Comparison of ENCODE assay signal across 8 cellular contexts in genomic region chr19:50329146-50329925, GRCh38. TPM values are rescaled to one million over a fixed set of nuclear protein-coding genes. Genes with fewer than 3 reads are reported as not detected.
DNase-seq lines count a peak whose midpoint lies in the region; ATAC-seq and TF ChIP-seq lines count a peak whose summit lies in the region.

Gene KCNC3 (minus strand): TSS chr19:50329377. CDS start chr19:50329082, 295 bp downstream.

- H3K4me3 Mint-ChIP-seq in IgD-negative memory B cell (peak within 1 kb of the TSS; percentile 84 to 95 (median 90)), neural progenitor cell (peak within 1 kb of the TSS; percentile 94)

- in situ Hi-C loops in Caki2 (cut with HindIII; ENCODE audit: low pct_unique_long_range_greater_than_20kb, low sequenced_read_pairs): no loop called here

- intact Hi-C loops in stomach (cut with DNase I; ENCODE audit: low total_unique reads): no loop called here

- no peak for TF ChIP-seq POLR2A in stomach (IDR thresholded peaks at IDR 0.05)

- WGBS in stomach, 5 donors: 0 to 3% (median 2%) methylated on average over 40 to 43 of the region's 43 CpGs

- H3K9me3 Mint-ChIP-seq in IgD-negative memory B cell (peaks cover 0 to 4% (median 0%) of the 10 kb centered on the region in 3 donors), neural progenitor cell (peaks cover 3% of the 10 kb centered on the region)

- peaks cover 16% of the 10 kb centered on the region for H3K79me2 ChIP-seq in neural progenitor cell (ENCODE audit: low read depth)

- peaks cover 42% of the 10 kb centered on the region for H3F3A ChIP-seq in neural progenitor cell (ENCODE audit: low read depth)

- ATAC-seq in GM21423 (IDR thresholded peaks at IDR 0.05; ENCODE audit: unreplicated experiment) (peak; percentile 44), foreskin keratinocyte (peak; percentile 58)

- peaks cover 44% of the 10 kb centered on the region for H4K20me1 ChIP-seq in neural progenitor cell (ENCODE audit: low read depth)

- H3K9ac ChIP-seq in neural progenitor cell: peak within 1 kb of the TSS; percentile 18

- H3K9me3 ChIP-seq in neural progenitor cell (ENCODE audit: low read depth) (no peaks in the 10 kb centered on the region), stomach (peaks cover 0 to 5% (median 0%) of the 10 kb centered on the region in 4 donors)

- H3K27me3 ChIP-seq in foreskin keratinocyte: peaks cover 81% of the 10 kb centered on the region
- peaks cover 29% of the 10 kb centered on the region for H3K27me3 ChIP-seq in neural progenitor cell
- H3K27me3 ChIP-seq in stomach: peaks cover 10 to 98% (median 80%) of the 10 kb centered on the region in 3 donors

- H3K36me3 ChIP-seq in neural progenitor cell: no peaks in the 10 kb centered on the region
- H3K36me3 ChIP-seq in stomach: no peaks in the 10 kb centered on the region

- H3K27ac Mint-ChIP-seq in IgD-negative memory B cell (peak within 1 kb of the TSS; percentile 90 to 95 (median 94)), neural progenitor cell (peak within 1 kb of the TSS; percentile 64)

- H3K4me3 ChIP-seq in neural progenitor cell (peak within 1 kb of the TSS; percentile 62), stomach (peak within 1 kb of the TSS; percentile 27 to 45 (median 38))

- no peak for TF ChIP-seq EP300 in stomach (IDR thresholded peaks at IDR 0.05)

- peaks cover 5% of the 10 kb centered on the region for H3K36me3 Mint-ChIP-seq in IgD-negative memory B cell
- no peaks in the 10 kb centered on the region for H3K36me3 Mint-ChIP-seq in neural progenitor cell

- H2AFZ ChIP-seq in neural progenitor cell (replicated peaks): no peak within 1 kb of the TSS

- H3K4me1 Mint-ChIP-seq in IgD-negative memory B cell (peaks cover 18 to 46% (median 46%) of the 10 kb centered on the region in 3 donors), neural progenitor cell (peaks cover 61% of the 10 kb centered on the region)

- no peak within 1 kb of the TSS for H3K27ac ChIP-seq in foreskin keratinocyte
- peak within 1 kb of the TSS; percentile 69 for H3K27ac ChIP-seq in neural progenitor cell
- H3K27ac ChIP-seq in stomach: peak within 1 kb of the TSS; percentile 44 to 78 (median 58)

- peak within 1 kb of the TSS; percentile 92 for H3K4me2 ChIP-seq in neural progenitor cell

- no peaks in the 10 kb centered on the region for H3K4me1 ChIP-seq in foreskin keratinocyte
- H3K4me1 ChIP-seq in neural progenitor cell: peaks cover 13% of the 10 kb centered on the region
- H3K4me1 ChIP-seq in stomach: peaks cover 26 to 73% (median 65%) of the 10 kb centered on the region in 4 donors

- DNase-seq in Caki2 (ENCODE audit: low read depth): peak; percentile 100
- DNase-seq in RPMI8226: peak; percentile 34
- peak; percentile 57 for DNase-seq in activated gamma-delta T cell treated with anti-CD3 and anti-CD28 coated beads, Interleukin-2, amount 50 U/mL, for 16 hours (ENCODE audit: low read depth)
- DNase-seq in foreskin keratinocyte: peak; percentile 19 to 47
- peak; percentile 100 for DNase-seq in neural progenitor cell (ENCODE audit: low spot score)
- DNase-seq in stomach: peak; percentile 99

- peaks cover 12% of the 10 kb centered on the region for H3K27me3 Mint-ChIP-seq in IgD-negative memory B cell
- H3K27me3 Mint-ChIP-seq in neural progenitor cell (ENCODE audit: insufficient read depth, low read depth): peaks cover 42% of the 10 kb centered on the region

- no peak for TF ChIP-seq CTCF in foreskin keratinocyte (conservative IDR thresholded peaks at IDR 0.05)
- no peak for TF ChIP-seq CTCF in neural progenitor cell (IDR thresholded peaks at IDR 0.05)
- no peak for TF ChIP-seq CTCF in stomach (IDR thresholded peaks at IDR 0.05)

RNA-seq across cellular contexts. Expression of gene KCNC3, which starts in this region (rescaled TPM):
- total RNA-seq in Caki2 (2014; rRNA removed; shearing (Covaris generic); ENCODE audit: low replicate concordance): 0.49 and 0.74 TPM in 2 replicates
- polyA plus RNA-seq in IgD-negative memory B cell: not detected
- not detected in 2 replicates for total RNA-seq in foreskin keratinocyte
- not detected in 2 replicates for polyA plus RNA-seq in foreskin keratinocyte
- 0.41 and 1.2 TPM in 2 replicates for total RNA-seq in neural progenitor cell (ENCODE audit: low replicate concordance)
- 1 to 10 TPM in 2 of 5 donors, under 1 TPM in 2, not detected in 1; 0.37 to 2.3 (median 0.95) TPM for total RNA-seq in stomach
- polyA plus RNA-seq in stomach: under 1 TPM in 2 of 3 donors, not detected in 1; 0.25 to 0.31 TPM

Comparison
In these comparisons a context has a peak if more than half of its experiments do, and no peak if none do; other contexts are left out.
1. Peak in DNase-seq in Caki2; RNA of the gene not detected or under 1 TPM.
2. Peak in DNase-seq and ATAC-seq in foreskin keratinocyte; RNA of the gene not detected or under 1 TPM.
3. DNase-seq: peak in every context shown above with its lines; median percentile 100 in Caki2; 100 in neural progenitor cell; 99 in stomach; 57 in activated gamma-delta T cell treated with anti-CD3 and anti-CD28 coated beads, Interleukin-2, amount 50 U/mL, for 16 hours; 34 in RPMI8226; 33 in foreskin keratinocyte.